In the genomic region with DNA sequence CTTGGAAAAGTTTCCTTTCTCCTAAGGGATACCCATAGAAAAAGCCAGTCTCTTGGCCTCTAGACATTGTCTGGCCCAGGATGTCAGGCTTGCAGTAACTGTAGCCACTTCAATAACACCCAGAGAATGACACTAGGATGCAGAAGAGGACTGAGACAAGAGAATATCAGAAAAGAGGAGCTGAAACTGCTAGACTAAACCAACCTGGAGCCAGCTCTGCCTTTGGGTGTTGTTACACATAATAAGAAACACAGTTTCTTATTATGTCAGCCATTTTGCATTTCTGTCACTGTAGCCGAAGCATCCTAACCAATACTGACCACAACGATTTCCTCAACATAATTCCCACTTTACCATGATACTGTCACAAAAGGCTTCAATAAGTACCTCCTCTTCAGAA, we compare ENCODE assay signal across 30 cellular contexts.
"Had no signal": no experiment of that assay in that cellular context is flagged by ENCODE, and none has a peak within 500 bp of the region (broad histone marks: within the 10 kb centered on the region; RNA-seq: fewer than 3 reads in every experiment).

No MANE protein-coding gene starts in this region.

- H3K36me3 ChIP-seq: adrenal gland, esophagus muscularis mucosa, gastrocnemius medialis, heart left ventricle, WERI-Rb-1 had no signal

- H3K9me3 ChIP-seq: adrenal gland, body of pancreas, esophagus muscularis mucosa, gastrocnemius medialis, heart left ventricle had no signal

- H3K4me3 ChIP-seq: adrenal gland, body of pancreas, esophagus muscularis mucosa, gastrocnemius medialis, heart left ventricle had no signal

- H3K4me1 ChIP-seq: adrenal gland, body of pancreas, esophagus muscularis mucosa, foreskin keratinocyte, gastrocnemius medialis, heart left ventricle had no signal

- DNase-seq: activated B cell treated with CpG ODN at 0.5 μM for 24 hours; activated CD4-positive, alpha-beta T cell treated with anti-CD3 and anti-CD28 coated beads for 48 hours; activated CD4-positive, alpha-beta T cell treated with anti-CD3 and anti-CD28 coated beads, Interleukin-2, amount 50 U/mL, for 1 hour; activated CD4-positive, alpha-beta T cell treated with anti-CD3 and anti-CD28 coated beads, Interleukin-2, amount 50 U/mL, for 48 hours; activated CD8-positive, alpha-beta memory T cell treated with anti-CD3 and anti-CD28 coated beads for 24 hours; activated CD8-positive, alpha-beta T cell treated with anti-CD3 and anti-CD28 coated beads for 36 hours; activated effector memory CD4-positive, alpha-beta T cell treated with anti-CD3 and anti-CD28 coated beads, Interleukin-2, amount 50 U/mL, for 16 hours; activated naive CD4-positive, alpha-beta T cell treated with anti-CD3 and anti-CD28 coated beads for 36 hours; activated naive CD8-positive, alpha-beta T cell treated with anti-CD3 and anti-CD28 coated beads for 36 hours; activated naive CD8-positive, alpha-beta T cell treated with anti-CD3 and anti-CD28 coated beads, Interleukin-2, amount 50 U/mL, for 24 hours; activated T-cell treated with anti-CD3 and anti-CD28 coated beads, Interleukin-2, amount 50 U/mL, for 4 hours; adrenal gland; amygdala; aorta; body of pancreas; caudate nucleus; cortex of kidney; dermis blood vessel endothelial cell; effector CD4-positive, alpha-beta T cell; effector memory CD8-positive, alpha-beta T cell; erythroblast; foreskin keratinocyte; gastrocnemius medialis; glutamatergic neuron; heart left ventricle; T1000; WERI-Rb-1 had no signal

- FAIRE-seq: colon had no signal

- H3K27me3 ChIP-seq: adrenal gland, body of pancreas, foreskin keratinocyte had no signal

- H3K27ac ChIP-seq: adrenal gland, body of pancreas, esophagus muscularis mucosa, foreskin keratinocyte, gastrocnemius medialis, heart left ventricle, WERI-Rb-1 had no signal

- ATAC-seq: activated CD4-positive, CD25-positive, alpha-beta regulatory T cell treated with anti-CD3 and anti-CD28 coated beads, Interleukin-2, amount 50 U/mL, for 24 hours; activated CD8-positive, alpha-beta T cell treated with anti-CD3 and anti-CD28 coated beads for 36 hours; activated naive CD8-positive, alpha-beta T cell treated with anti-CD3 and anti-CD28 coated beads, Interleukin-2, amount 50 U/mL, for 24 hours; activated T-cell treated with anti-CD3 and anti-CD28 coated beads, Interleukin-2, amount 50 U/mL, for 4 hours; body of pancreas; effector memory CD8-positive, alpha-beta T cell; foreskin keratinocyte; gastrocnemius medialis; heart left ventricle had no signal
